ENCODE assay signal across 3 cellular contexts in genomic region chr3:169339386-169339785, GRCh38.
"Had no signal": no experiment of that assay in that cellular context is flagged by ENCODE, and none has a peak within 500 bp of the region (broad histone marks: within the 10 kb centered on the region; RNA-seq: fewer than 3 reads in every experiment).

No MANE protein-coding gene starts in this region.

- H3K4me3 ChIP-seq: GM12878 had no signal

- ATAC-seq: GM12878 had no signal

- DNase-seq: GDM1, GF-D8 had no signal
